ENCODE assay signal across 1 cellular context in the genomic region with DNA sequence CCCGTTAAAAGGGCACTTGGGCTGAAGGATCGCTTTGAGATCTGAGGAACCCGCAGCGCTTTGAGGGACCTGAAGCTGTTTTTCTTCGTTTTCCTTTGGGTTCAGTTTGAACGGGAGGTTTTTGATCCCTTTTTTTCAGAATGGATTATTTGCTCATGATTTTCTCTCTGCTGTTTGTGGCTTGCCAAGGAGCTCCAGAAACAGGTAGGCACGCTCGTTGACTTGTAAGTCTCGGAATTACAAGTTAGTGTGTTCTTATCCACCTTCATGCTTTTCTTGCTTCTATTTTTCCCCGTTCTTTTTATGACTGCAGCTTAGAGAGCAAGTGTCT.
A peak's percentile ranks its signal among the peaks of the same experiment; 100 is the strongest.
TF ChIP-seq lines count a peak whose summit lies in the region.

No MANE protein-coding gene starts in this region.

TF ChIP-seq in H1, 55 proteins besides CTCF, POLR2A, EP300 and RAD21 (continued from another document):
- TF ChIP-seq SAP30 (IDR thresholded peaks at IDR 0.05; ENCODE audit: insufficient read depth, insufficient replicate concordance, low read length): peak; percentile 4
